ENCODE assay signal across 8 cellular contexts in the genomic region with DNA sequence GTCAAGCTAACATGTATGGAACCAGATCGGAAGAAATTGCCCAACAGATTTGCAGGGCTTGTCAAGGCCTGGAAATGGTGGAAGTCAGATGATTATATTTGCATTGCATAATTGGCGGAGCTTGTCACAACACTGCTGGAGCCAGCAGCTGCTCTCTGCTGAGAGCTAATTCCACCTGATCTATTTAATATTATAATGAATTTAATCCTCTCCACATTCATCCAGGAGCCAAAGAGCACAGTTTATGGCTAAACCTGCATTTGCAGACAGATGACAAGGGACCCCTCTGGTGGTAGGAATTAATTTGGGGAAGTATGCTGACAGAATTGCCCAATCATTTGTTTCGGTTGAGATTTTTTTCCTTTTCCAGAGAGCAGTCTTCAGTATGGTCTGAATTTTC.
DNase-seq lines count a peak whose midpoint lies in the region; ATAC-seq and TF ChIP-seq lines count a peak whose summit lies in the region.

No MANE protein-coding gene starts in this region.

- H3K36me3 Mint-ChIP-seq in endothelial cell (ENCODE audit: low read depth, unreplicated experiment) = no peaks in the 10 kb centered on the region

- ATAC-seq in psoas muscle (no peak), HG03097 (IDR thresholded peaks at IDR 0.05; ENCODE audit: low FRiP score, unreplicated experiment) (no peak), GM21737 (IDR thresholded peaks at IDR 0.05; ENCODE audit: unreplicated experiment) (no peak), HG03095 (IDR thresholded peaks at IDR 0.05; ENCODE audit: unreplicated experiment) (no peak)

- no peaks in the 10 kb centered on the region for H3K9me3 ChIP-seq in HAP-1
- no peaks in the 10 kb centered on the region for H3K9me3 ChIP-seq in psoas muscle

- H3K4me1 ChIP-seq in HAP-1 = peaks cover 31% of the 10 kb centered on the region
- H3K4me1 ChIP-seq in psoas muscle = no peaks in the 10 kb centered on the region

- H3K36me3 ChIP-seq in HAP-1 (replicated peaks) (no peaks in the 10 kb centered on the region), psoas muscle (ENCODE audit: insufficient read depth in 1 of 2, low read depth in 1 of 2) (no peaks in the 10 kb centered on the region)

- H3K27me3 ChIP-seq in HAP-1 (ENCODE audit: low read depth) (no peaks in the 10 kb centered on the region), psoas muscle (ENCODE audit: insufficient read depth in 3 of 3, low read length in 2 of 3) (peaks cover 0 to 6% (median 3%) of the 10 kb centered on the region in 3 donors)

- H3K4me1 Mint-ChIP-seq in endothelial cell (ENCODE audit: unreplicated experiment) = peaks cover 8% of the 10 kb centered on the region

- H3K4me3 Mint-ChIP-seq in endothelial cell (ENCODE audit: unreplicated experiment) = no peak overlapping the region

- WGBS in psoas muscle, 3 donors = 69 to 74% (median 70%) methylated on average over 3 of the region's 3 CpGs

- in situ Hi-C loops in HAP-1 (cut with MboI; ENCODE audit: low sequenced_read_pairs) = no loop called here

- H3K27ac Mint-ChIP-seq in endothelial cell (ENCODE audit: unreplicated experiment) = no peak overlapping the region

- no peaks in the 10 kb centered on the region for H3K27me3 Mint-ChIP-seq in endothelial cell (ENCODE audit: unreplicated experiment)

- H3K4me3 ChIP-seq in HAP-1 (no peak overlapping the region), psoas muscle (no peak overlapping the region)

- DNase-seq in HAP-1 (ENCODE audit: low spot score in 2 of 2) (peak; percentile 74 to 96), NCI-H446 treated with DMSO at 0.1 percent for 48 hours (lab: John Stamatoyannopoulos, UW) (peak; percentile 74), endothelial cell (ENCODE audit: low spot score) (peak; percentile 16), psoas muscle (no peak), KG1 (lab: John Stamatoyannopoulos, UW) (no peak)

- H3K27ac ChIP-seq in psoas muscle = no peak overlapping the region

- intact Hi-C loops in psoas muscle (cut with DNase I) = no loop called here

- H3K9me3 Mint-ChIP-seq in endothelial cell (ENCODE audit: unreplicated experiment) = no peaks in the 10 kb centered on the region

- peak; percentile 39 for TF ChIP-seq CTCF in endothelial cell (IDR thresholded peaks at IDR 0.05; ENCODE audit: unreplicated experiment)
- peak; percentile 10 for TF ChIP-seq CTCF in psoas muscle (IDR thresholded peaks at IDR 0.05)

Comparison
In these comparisons a context has a peak if more than half of its experiments do, and no peak if none do; other contexts are left out.
1. DNase-seq: peak in HAP-1 (2 of 2), NCI-H446 treated with DMSO at 0.1 percent for 48 hours (single experiment) and endothelial cell (single experiment); none in psoas muscle (0 of 2) and KG1 (single experiment).